8 cellular contexts compared by ENCODE assay signal in genomic region chr12:131929530-131930456, GRCh38. TPM values are rescaled to one million over a fixed set of nuclear protein-coding genes. Genes with fewer than 3 reads are reported as not detected.
DNase-seq lines count a peak whose midpoint lies in the region; ATAC-seq, FAIRE-seq and TF ChIP-seq lines count a peak whose summit lies in the region.

No MANE protein-coding gene starts in this region.

- TF ChIP-seq CTCF in foreskin fibroblast (IDR thresholded peaks at IDR 0.05; ENCODE audit: low read depth, low read length) (no peak), pancreas (IDR thresholded peaks at IDR 0.05) (no peak)

- intact Hi-C loops in pancreas (cut with DNase I) = no loop called here

- H3K27ac ChIP-seq in KOPT-K1 (ENCODE audit: low read depth, low read length, poor library complexity, severe bottlenecking) (peak overlapping the region; percentile 90), pancreas (no peak overlapping the region)

- no peak for FAIRE-seq in pancreas (lab: Jason Lieb, UNC)

- no peaks in the 10 kb centered on the region for H3K27me3 ChIP-seq in pancreas

- 1 to 2% methylated on average over 72 to 91 of the region's 91 CpGs for WGBS in pancreas, 2 donors

- H3K4me1 ChIP-seq in pancreas = peaks cover 0 to 3% (median 0%) of the 10 kb centered on the region in 3 donors

- peak; percentile 4 to 34 (median 16) for ATAC-seq in pancreas

- H3K9me3 ChIP-seq in KOPT-K1 (ENCODE audit: insufficient read depth, low read length, poor library complexity, severe bottlenecking) = no peaks in the 10 kb centered on the region
- H3K9me3 ChIP-seq in pancreas = no peaks in the 10 kb centered on the region

- H3K36me3 ChIP-seq in KOPT-K1 (ENCODE audit: insufficient read depth, low read length) (peaks cover 46% of the 10 kb centered on the region), pancreas (peaks cover 3 to 20% (median 13%) of the 10 kb centered on the region in 3 donors)

- DNase-seq in stimulated activated CD4-positive, alpha-beta T cell treated with anti-CD3 and anti-CD28 coated beads, Interleukin-12 subunit alpha, Interleukin-12 subunit beta, amount 100 ng/mL, for 4 hours = peak; percentile 34
- DNase-seq in stimulated activated CD4-positive, alpha-beta T cell treated with anti-CD3 and anti-CD28 coated beads, Interleukin-2, amount 100 ng/mL, for 48 hours = no peak
- peak; percentile 49 for DNase-seq in activated T-cell treated with anti-CD3 and anti-CD28 coated beads, Interleukin-2, amount 50 U/mL, for 1 hour
- DNase-seq in foreskin fibroblast (peak in 1 of 2 donors; percentile 54), pancreas (peak in 2 of 6 donors; percentile 67 to 84), GM19240 (ENCODE audit: insufficient read length, low spot score) (no peak), NOMO-1 treated with DMSO at 0.1 percent for 48 hours (lab: John Stamatoyannopoulos, UW; ENCODE audit: unreplicated experiment) (no peak)

- H3K4me3 ChIP-seq in foreskin fibroblast (ENCODE audit: low read depth in 1 of 2, low read length in 2 of 2) (peak overlapping the region; percentile 65 to 83), pancreas (peak overlapping the region; percentile 64 to 84 (median 76))

RNA-seq across cellular contexts. Expression of gene PUS1, which starts 0.7 kb away (rescaled TPM):
- 10 to 100 TPM in 4 of 6 donors, 1 to 10 TPM in 2; 7.6 to 16.5 (median 13.2) TPM for total RNA-seq in pancreas
- 10 to 100 TPM; 31.7 to 35.4 TPM for polyA plus RNA-seq in pancreas

RNA-seq across cellular contexts. Expression of gene EP400, which starts 19.9 kb away (rescaled TPM):
- total RNA-seq in pancreas = 10 to 100 TPM; 16.1 to 24.3 (median 16.7) TPM
- polyA plus RNA-seq in pancreas = 10 to 100 TPM; 15.9 to 22.8 TPM

RNA-seq across cellular contexts. Expression of gene ULK1, which starts 35.4 kb away (rescaled TPM):
- total RNA-seq in pancreas = 10 to 100 TPM; 23.3 to 71.7 (median 43.1) TPM
- 100 to 1,000 TPM in 1 of 2 donors, 10 to 100 TPM in 1; 74.4 to 106 TPM for polyA plus RNA-seq in pancreas

Comparison
In these comparisons a context has a peak if more than half of its experiments do, and no peak if none do; other contexts are left out.
1. DNase-seq: peak in stimulated activated CD4-positive, alpha-beta T cell treated with anti-CD3 and anti-CD28 coated beads, Interleukin-12 subunit alpha, Interleukin-12 subunit beta, amount 100 ng/mL, for 4 hours (single experiment) and activated T-cell treated with anti-CD3 and anti-CD28 coated beads, Interleukin-2, amount 50 U/mL, for 1 hour (single experiment); none in stimulated activated CD4-positive, alpha-beta T cell treated with anti-CD3 and anti-CD28 coated beads, Interleukin-2, amount 100 ng/mL, for 48 hours (0 of 2), GM19240 (single experiment) and NOMO-1 treated with DMSO at 0.1 percent for 48 hours (single experiment).